In genomic region chr19:40529093-40529954, GRCh38 we compare ENCODE assay signal across 8 cellular contexts. TPM values are rescaled to one million over a fixed set of nuclear protein-coding genes. Genes with fewer than 3 reads are reported as not detected.
A peak's percentile ranks its signal among the peaks of the same experiment; 100 is the strongest.
DNase-seq lines count a peak whose midpoint lies in the region; ATAC-seq and TF ChIP-seq lines count a peak whose summit lies in the region.

No MANE protein-coding gene starts in this region.

- H3K27me3 Mint-ChIP-seq in activated naive CD4-positive, alpha-beta T cell treated with anti-CD3 and anti-CD28 coated beads, Interleukin-2, amount 50 U/mL, for 24 hours = peaks cover 14% of the 10 kb centered on the region
- H3K27me3 Mint-ChIP-seq in glutamatergic neuron (ENCODE audit: unreplicated experiment) = peaks cover 6% of the 10 kb centered on the region

- peaks cover 3% of the 10 kb centered on the region for H3K36me3 Mint-ChIP-seq in activated naive CD4-positive, alpha-beta T cell treated with anti-CD3 and anti-CD28 coated beads, Interleukin-2, amount 50 U/mL, for 24 hours
- peaks cover 16% of the 10 kb centered on the region for H3K36me3 Mint-ChIP-seq in glutamatergic neuron (ENCODE audit: unreplicated experiment)

- no peak for TF ChIP-seq POLR2A in NB4 (IDR thresholded peaks at IDR 0.05; ENCODE audit: extremely low read depth, insufficient read length)

- DNase-seq in NB4 (ENCODE audit: low read depth) (peak; percentile 69), glutamatergic neuron (peak; percentile 88), omental fat pad (ENCODE audit: low spot score) (peak; percentile 72), superior temporal gyrus (ENCODE audit: extremely low spot score) (peak; percentile 80)

- peak overlapping the region; percentile 73 for H3K4me3 Mint-ChIP-seq in activated naive CD4-positive, alpha-beta T cell treated with anti-CD3 and anti-CD28 coated beads, Interleukin-2, amount 50 U/mL, for 24 hours
- peak overlapping the region; percentile 85 for H3K4me3 Mint-ChIP-seq in glutamatergic neuron (ENCODE audit: unreplicated experiment)

- H3K27ac Mint-ChIP-seq in activated naive CD4-positive, alpha-beta T cell treated with anti-CD3 and anti-CD28 coated beads, Interleukin-2, amount 50 U/mL, for 24 hours = no peak overlapping the region
- peak overlapping the region; percentile 92 for H3K27ac Mint-ChIP-seq in glutamatergic neuron (ENCODE audit: unreplicated experiment)

- H3K4me1 Mint-ChIP-seq in activated naive CD4-positive, alpha-beta T cell treated with anti-CD3 and anti-CD28 coated beads, Interleukin-2, amount 50 U/mL, for 24 hours = peaks cover 17% of the 10 kb centered on the region
- H3K4me1 Mint-ChIP-seq in glutamatergic neuron (ENCODE audit: low read depth, unreplicated experiment) = peaks cover 35% of the 10 kb centered on the region

- peaks cover 12% of the 10 kb centered on the region; the same call in 1 of the 2 replicates for H3K27me3 ChIP-seq in ACC112 (ENCODE audit: insufficient read depth, low read length)

- peak overlapping the region; percentile 74 for H3K4me3 ChIP-seq in ACC112 (ENCODE audit: low read depth, low read length)
- H3K4me3 ChIP-seq in NB4 (ENCODE audit: low read depth, low read length) = no peak overlapping the region

- H2AFZ ChIP-seq in ACC112 (ENCODE audit: low read length, unreplicated experiment) = peak overlapping the region; percentile 38

- H3K4me1 ChIP-seq in ACC112 (ENCODE audit: control insufficient read depth, insufficient read depth, low read length, unreplicated experiment) = no peaks in the 10 kb centered on the region

- no peak overlapping the region for H3K27ac ChIP-seq in ACC112 (ENCODE audit: low read depth, low read length)

- ATAC-seq in GM19035 (IDR thresholded peaks at IDR 0.05; ENCODE audit: unreplicated experiment) (peak; percentile 83), SK-N-SH treated with all-trans-retinoic acid at 6 μM for 48 hours (peak; percentile 83), omental fat pad (ENCODE audit: low FRiP score) (peak; percentile 84)

- no peaks in the 10 kb centered on the region for H3K9me3 Mint-ChIP-seq in activated naive CD4-positive, alpha-beta T cell treated with anti-CD3 and anti-CD28 coated beads, Interleukin-2, amount 50 U/mL, for 24 hours
- peaks cover 24% of the 10 kb centered on the region for H3K9me3 Mint-ChIP-seq in glutamatergic neuron (ENCODE audit: unreplicated experiment)

- no peaks in the 10 kb centered on the region for H3K36me3 ChIP-seq in ACC112 (ENCODE audit: insufficient read depth, low read length)

- TF ChIP-seq CTCF in NB4 (IDR thresholded peaks at IDR 0.05; ENCODE audit: low read depth, low read length) (peak; percentile 65), glutamatergic neuron (IDR thresholded peaks at IDR 0.05; ENCODE audit: partially characterized antibody, unreplicated experiment) (peak; percentile 98), omental fat pad (IDR thresholded peaks at IDR 0.05) (peak in 2 of 3 donors; percentile 82 to 85)

- no peaks in the 10 kb centered on the region for H3K79me2 ChIP-seq in ACC112 (ENCODE audit: control insufficient read depth, insufficient read depth, low read length, unreplicated experiment)

TF ChIP-seq in SK-N-SH treated with all-trans-retinoic acid at 6 μM for 48 hours, 23 proteins besides CTCF, POLR2A, EP300 and RAD21:
- TF ChIP-seq ESRRG (CRISPR knock-in tag; IDR thresholded peaks at IDR 0.05) (no peak), TSHZ2 (CRISPR knock-in tag; IDR thresholded peaks at IDR 0.05) (no peak), OSR1 (CRISPR knock-in tag; IDR thresholded peaks at IDR 0.05) (no peak), PATZ1 (CRISPR knock-in tag; IDR thresholded peaks at IDR 0.05; ENCODE audit: borderline replicate concordance) (no peak), ZNF565 (CRISPR knock-in tag; conservative IDR thresholded peaks at IDR 0.05; ENCODE audit: low read depth) (no peak), ZFP30 (CRISPR knock-in tag; IDR thresholded peaks at IDR 0.05) (no peak), CREB5 (CRISPR knock-in tag; IDR thresholded peaks at IDR 0.05; ENCODE audit: low read depth) (no peak), BACH2 (CRISPR knock-in tag; IDR thresholded peaks at IDR 0.05; ENCODE audit: borderline replicate concordance) (no peak), POU6F1 (CRISPR knock-in tag; IDR thresholded peaks at IDR 0.05; ENCODE audit: borderline replicate concordance, low read depth) (no peak), PPARA (CRISPR knock-in tag; IDR thresholded peaks at IDR 0.05; ENCODE audit: borderline replicate concordance) (no peak), ZC3H10 (CRISPR knock-in tag; IDR thresholded peaks at IDR 0.05) (no peak), ARNTL (CRISPR knock-in tag; IDR thresholded peaks at IDR 0.05; ENCODE audit: borderline replicate concordance, low read depth) (no peak), SNAI2 (CRISPR knock-in tag; IDR thresholded peaks at IDR 0.05) (no peak)

RNA-seq across cellular contexts. Expression of gene SHKBP1, which starts 47.3 kb away (rescaled TPM):
- total RNA-seq in glutamatergic neuron (ENCODE audit: unreplicated experiment) (170 TPM), omental fat pad (10 to 100 TPM; 37.0 to 87.5 (median 47.8) TPM)
